ENCODE assay signal across 27 cellular contexts in genomic region chr4:33188733-33189132, GRCh38.
"Had no signal": no experiment of that assay in that cellular context is flagged by ENCODE, and none has a peak within 500 bp of the region (broad histone marks: within the 10 kb centered on the region; RNA-seq: fewer than 3 reads in every experiment).

No MANE protein-coding gene starts in this region.

- H3K27ac ChIP-seq: brain microvascular endothelial cell, esophagus muscularis mucosa, gastroesophageal sphincter had no signal

- H3K9me3 ChIP-seq: esophagus muscularis mucosa, gastroesophageal sphincter had no signal

- DNase-seq: activated CD4-positive, alpha-beta memory T cell treated with anti-CD3 and anti-CD28 coated beads for 36 hours; activated CD4-positive, alpha-beta T cell treated with anti-CD3 and anti-CD28 coated beads for 36 hours; activated CD4-positive, alpha-beta T cell treated with anti-CD3 and anti-CD28 coated beads, Interleukin-2, amount 10 ng/mL, durations not matched to agents 24 days and 14 days; activated CD4-positive, CD25-positive, alpha-beta regulatory T cell; activated CD4-positive, CD25-positive, alpha-beta regulatory T cell treated with anti-CD3 and anti-CD28 coated beads, Interleukin-2, amount 50 U/mL, for 72 hours; activated CD8-positive, alpha-beta memory T cell treated with anti-CD3 and anti-CD28 coated beads, Interleukin-2, amount 10 ng/mL, durations not matched to agents 7 days and 5 days; activated CD8-positive, alpha-beta memory T cell treated with anti-CD3 and anti-CD28 coated beads, Interleukin-2, amount 50 U/mL, for 4 hours; activated CD8-positive, alpha-beta T cell treated with anti-CD3 and anti-CD28 coated beads, Interleukin-2, amount 10 ng/mL, durations not matched to agents 7 days and 5 days; activated gamma-delta T cell; activated naive CD4-positive, alpha-beta T cell treated with anti-CD3 and anti-CD28 coated beads, Interleukin-2, amount 10 ng/mL, durations not matched to agents 7 days and 5 days; activated naive CD8-positive, alpha-beta T cell treated with anti-CD3 and anti-CD28 coated beads, Interleukin-2, amount 10 ng/mL, durations not matched to agents 7 days and 5 days; activated T-cell treated with anti-CD3 and anti-CD28 coated beads, Interleukin-2, amount 50 U/mL, for 24 hours; activated T-cell treated with anti-CD3 and anti-CD28 coated beads, Interleukin-2, amount 50 U/mL, for 72 hours; brain microvascular endothelial cell; cortex of kidney; dermis blood vessel endothelial cell; effector CD4-positive, alpha-beta T cell; effector memory CD8-positive, alpha-beta T cell; erythroblast; foreskin melanocyte; T-helper 2 cell had no signal

- H3K36me3 ChIP-seq: brain microvascular endothelial cell, esophagus muscularis mucosa, gastroesophageal sphincter had no signal

- ATAC-seq: activated CD4-positive, alpha-beta T cell treated with anti-CD3 and anti-CD28 coated beads for 36 hours; activated CD8-positive, alpha-beta memory T cell treated with anti-CD3 and anti-CD28 coated beads, Interleukin-2, amount 10 ng/mL, durations not matched to agents 7 days and 5 days; activated CD8-positive, alpha-beta T cell treated with anti-CD3 and anti-CD28 coated beads, Interleukin-2, amount 10 ng/mL, durations not matched to agents 7 days and 5 days; activated naive CD4-positive, alpha-beta T cell treated with anti-CD3 and anti-CD28 coated beads, Interleukin-2, amount 50 U/mL, for 72 hours; activated T-cell treated with anti-CD3 and anti-CD28 coated beads, Interleukin-2, amount 50 U/mL, for 72 hours; effector memory CD8-positive, alpha-beta T cell; gastroesophageal sphincter had no signal

- H3K4me3 ChIP-seq: esophagus muscularis mucosa, gastroesophageal sphincter had no signal

- H3K4me1 ChIP-seq: esophagus muscularis mucosa, gastroesophageal sphincter had no signal

- H3K27me3 ChIP-seq: brain microvascular endothelial cell, esophagus muscularis mucosa, gastroesophageal sphincter had no signal

- FAIRE-seq: astrocyte, bronchial epithelial cell, colon had no signal
